In genomic region chr10:45727421-45727965, GRCh38 we compare ENCODE assay signal across 8 cellular contexts. TPM values are rescaled to one million over a fixed set of nuclear protein-coding genes. Genes with fewer than 3 reads are reported as not detected.
DNase-seq lines count a peak whose midpoint lies in the region; ATAC-seq and TF ChIP-seq lines count a peak whose summit lies in the region.
"Not testable (repeated sequence)": the region's sequence is repeated elsewhere in the genome, so short reads cannot be mapped to it uniquely, and the experiment has no call there.

No MANE protein-coding gene starts in this region.

- H3K9me3 Mint-ChIP-seq in T-helper 2 cell treated with Interferon-gamma antibody and Interleukin-4, amounts not matched to agents 5 μg/mL and 100 μg/mL, for 36 hours; neural progenitor cell; type B pancreatic cell: not testable (repeated sequence)

- H3K27ac Mint-ChIP-seq in T-helper 2 cell treated with Interferon-gamma antibody and Interleukin-4, amounts not matched to agents 5 μg/mL and 100 μg/mL, for 36 hours: peak overlapping the region; percentile 84
- not testable (repeated sequence) for H3K27ac Mint-ChIP-seq in neural progenitor cell, type B pancreatic cell

- H3K36me3 Mint-ChIP-seq in T-helper 2 cell treated with Interferon-gamma antibody and Interleukin-4, amounts not matched to agents 5 μg/mL and 100 μg/mL, for 36 hours (ENCODE audit: low read depth); neural progenitor cell; type B pancreatic cell: not testable (repeated sequence)

- TF ChIP-seq POLR2A in GM18505 (IDR thresholded peaks at IDR 0.05; ENCODE audit: borderline replicate concordance, extremely low read depth, insufficient read depth, insufficient read length): not testable (repeated sequence)

- not testable (repeated sequence) for H4K20me1 ChIP-seq in GM23248 (ENCODE audit: insufficient read depth); mammary epithelial cell (ENCODE audit: insufficient read depth, low read length); neural progenitor cell (ENCODE audit: low read depth)

- not testable (repeated sequence) for BruUV-seq in mammary epithelial cell (replicated peaks; lab: Mats Ljungman, UMichigan)

- in situ Hi-C loops in GM23248 (cut with MboI); mammary epithelial cell (cut with MboI; ENCODE audit: low sequenced_read_pairs in 2 of 2): not testable (repeated sequence)

- intact Hi-C loops in mammary epithelial cell (cut with micrococcal nuclease): loop anchor here (10.0 kb wide), 1 partner anchor 263 kb away; no protein-coding TSS in a partner anchor
- intact Hi-C loops in left ventricle myocardium superior (cut with micrococcal nuclease): not testable (repeated sequence)

- H3K9me2 ChIP-seq in GM23248 (ENCODE audit: insufficient read depth): not testable (repeated sequence)

- H3F3A ChIP-seq in GM23248 (ENCODE audit: insufficient read depth); neural progenitor cell (ENCODE audit: low read depth): not testable (repeated sequence)

- not testable (repeated sequence) for H3K36me3 ChIP-seq in GM23248 (ENCODE audit: low read depth); mammary epithelial cell (ENCODE audit: insufficient read depth, low read length); neural progenitor cell

- DNase-seq in GM23248: peak; percentile 2
- DNase-seq in T-helper 2 cell treated with Interferon-gamma antibody and Interleukin-4, amounts not matched to agents 5 μg/mL and 100 μg/mL, for 36 hours (ENCODE audit: low spot score); mammary epithelial cell; left ventricle myocardium superior; neural progenitor cell (ENCODE audit: low spot score); type B pancreatic cell (ENCODE audit: extremely low spot score, unreplicated experiment): not testable (repeated sequence)

- peaks cover 22% of the 10 kb centered on the region for H3K79me2 ChIP-seq in GM23248 (ENCODE audit: insufficient read depth)
- not testable (repeated sequence) for H3K79me2 ChIP-seq in mammary epithelial cell (ENCODE audit: insufficient read depth, low read length); neural progenitor cell (ENCODE audit: low read depth)

- H2AFZ ChIP-seq in GM23248: peak overlapping the region; percentile 89
- peak overlapping the region; percentile 93 for H2AFZ ChIP-seq in mammary epithelial cell (ENCODE audit: low read depth, low read length)
- peak overlapping the region; percentile 82 for H2AFZ ChIP-seq in neural progenitor cell (replicated peaks)

- 0 to 5% methylated on average over 12 to 21 of the region's 45 CpGs for WGBS in GM23248 (ENCODE audit: low coverage in 1 of 2, low lambda C conversion rate in 2 of 2, missing lambda C conversion rate in 2 of 2), 2 experiments
- WGBS in mammary epithelial cell (ENCODE audit: low coverage, missing lambda C conversion rate): 2% methylated on average over 15 of the region's 45 CpGs

- peak overlapping the region; percentile 94 for H3K9ac ChIP-seq in GM23248
- peak overlapping the region; percentile 53 for H3K9ac ChIP-seq in mammary epithelial cell (ENCODE audit: insufficient read depth, low read length)
- peak overlapping the region; percentile 84 for H3K9ac ChIP-seq in neural progenitor cell

- dilution Hi-C loops in mammary epithelial cell (cut with HindIII; ENCODE audit: low sequenced_read_pairs): not testable (repeated sequence)

- not testable (repeated sequence) for H3K9me3 ChIP-seq in GM23248 (ENCODE audit: low read depth); mammary epithelial cell (replicated peaks; ENCODE audit: insufficient read depth, low read length); neural progenitor cell (ENCODE audit: low read depth)

- H3K4me2 ChIP-seq in GM23248 (ENCODE audit: unreplicated experiment) (peak overlapping the region; percentile 77), mammary epithelial cell (ENCODE audit: insufficient read depth, low read depth, low read length) (peak overlapping the region; percentile 80), neural progenitor cell (peak overlapping the region; percentile 72)

- CTCF ChIA-PET in mammary epithelial cell (lab: Charles Lee; ENCODE audit: low non-redundant PET): not testable (repeated sequence)

- peak overlapping the region; percentile 68 for H3K27ac ChIP-seq in GM23248
- H3K27ac ChIP-seq in mammary epithelial cell (ENCODE audit: insufficient read depth, low read depth, low read length): peak overlapping the region; percentile 32
- not testable (repeated sequence) for H3K27ac ChIP-seq in neural progenitor cell

- ATAC-seq in GM18505 (IDR thresholded peaks at IDR 0.05; ENCODE audit: unreplicated experiment) (peak; percentile 50), HG03432 (IDR thresholded peaks at IDR 0.05; ENCODE audit: unreplicated experiment) (peak; percentile 62), left ventricle myocardium superior (peak; percentile 86)

- not testable (repeated sequence) for H3K27me3 ChIP-seq in GM23248 (replicated peaks; ENCODE audit: insufficient read depth); mammary epithelial cell (ENCODE audit: insufficient read depth, low read length); neural progenitor cell

- not testable (repeated sequence) for TF ChIP-seq CTCF in mammary epithelial cell (conservative IDR thresholded peaks at IDR 0.05 in 1 of 2, IDR thresholded peaks at IDR 0.05 in 1 of 2; ENCODE audit: extremely low read depth in 1 of 2, insufficient read depth in 1 of 2, low read depth in 1 of 2, low read length in 2 of 2); neural progenitor cell (IDR thresholded peaks at IDR 0.05); type B pancreatic cell (conservative IDR thresholded peaks at IDR 0.05)

- H3K4me3 ChIP-seq in GM23248 (peak overlapping the region; percentile 89), mammary epithelial cell (replicated peaks in 1 of 3; ENCODE audit: insufficient read depth in 1 of 3, low read depth in 2 of 3, low read length in 3 of 3) (peak overlapping the region; percentile 53 to 71 (median 63)), neural progenitor cell (peak overlapping the region; percentile 70)

- H3K4me1 ChIP-seq in GM23248 (ENCODE audit: insufficient read depth); mammary epithelial cell (ENCODE audit: insufficient read depth, low read length); neural progenitor cell: not testable (repeated sequence)

- not testable (repeated sequence) for H3K4me1 Mint-ChIP-seq in T-helper 2 cell treated with Interferon-gamma antibody and Interleukin-4, amounts not matched to agents 5 μg/mL and 100 μg/mL, for 36 hours (ENCODE audit: low read depth); neural progenitor cell; type B pancreatic cell (ENCODE audit: unreplicated experiment)

- peak overlapping the region; percentile 85 for H3K4me3 Mint-ChIP-seq in T-helper 2 cell treated with Interferon-gamma antibody and Interleukin-4, amounts not matched to agents 5 μg/mL and 100 μg/mL, for 36 hours
- H3K4me3 Mint-ChIP-seq in neural progenitor cell (peak overlapping the region; percentile 84), type B pancreatic cell (peak overlapping the region; percentile 88)

- not testable (repeated sequence) for H3K27me3 Mint-ChIP-seq in T-helper 2 cell treated with Interferon-gamma antibody and Interleukin-4, amounts not matched to agents 5 μg/mL and 100 μg/mL, for 36 hours (ENCODE audit: low read depth); neural progenitor cell (ENCODE audit: insufficient read depth, low read depth); type B pancreatic cell

RNA-seq across cellular contexts. Expression of gene WASHC2C, which starts 0.4 kb away (rescaled TPM):
- 22.4 and 31.7 TPM in 2 replicates for total RNA-seq in GM23248 (2014; rRNA removed; shearing (Covaris generic))
- polyA plus RNA-seq in GM23248 (2016; fragmentation: Nextera tagmentation; extraction: Ambion mirVana) (21.9 and 23.1 TPM in 2 replicates), mammary epithelial cell (7.4 TPM)
- total RNA-seq in mammary epithelial cell (10 to 100 TPM; 23.1 to 28.5 TPM), left ventricle myocardium superior (33.3 TPM), neural progenitor cell (ENCODE audit: low replicate concordance) (24.6 and 33.0 TPM in 2 replicates), type B pancreatic cell (ENCODE audit: low replicate concordance) (41.1 and 45.5 TPM in 2 replicates)
- polyA minus RNA-seq in mammary epithelial cell: 11.9 TPM

RNA-seq across cellular contexts. Expression of gene ZFAND4, which starts 54.9 kb away (rescaled TPM):
- total RNA-seq in GM23248 (2014; rRNA removed; shearing (Covaris generic)): 5.2 and 8.1 TPM in 2 replicates
- polyA plus RNA-seq in GM23248 (2016; fragmentation: Nextera tagmentation; extraction: Ambion mirVana): 2.7 and 4.0 TPM in 2 replicates
- total RNA-seq in mammary epithelial cell: 1 to 10 TPM; 3.2 to 8.8 TPM
- polyA plus RNA-seq in mammary epithelial cell: 1.8 TPM
- 8.7 TPM for polyA minus RNA-seq in mammary epithelial cell
- 12.4 TPM for total RNA-seq in left ventricle myocardium superior
- 22.8 and 23.8 TPM in 2 replicates for total RNA-seq in neural progenitor cell (ENCODE audit: low replicate concordance)
- total RNA-seq in type B pancreatic cell (ENCODE audit: low replicate concordance): 10.0 and 12.0 TPM in 2 replicates
